ENCODE assay signal across 10 cellular contexts in the genomic region with DNA sequence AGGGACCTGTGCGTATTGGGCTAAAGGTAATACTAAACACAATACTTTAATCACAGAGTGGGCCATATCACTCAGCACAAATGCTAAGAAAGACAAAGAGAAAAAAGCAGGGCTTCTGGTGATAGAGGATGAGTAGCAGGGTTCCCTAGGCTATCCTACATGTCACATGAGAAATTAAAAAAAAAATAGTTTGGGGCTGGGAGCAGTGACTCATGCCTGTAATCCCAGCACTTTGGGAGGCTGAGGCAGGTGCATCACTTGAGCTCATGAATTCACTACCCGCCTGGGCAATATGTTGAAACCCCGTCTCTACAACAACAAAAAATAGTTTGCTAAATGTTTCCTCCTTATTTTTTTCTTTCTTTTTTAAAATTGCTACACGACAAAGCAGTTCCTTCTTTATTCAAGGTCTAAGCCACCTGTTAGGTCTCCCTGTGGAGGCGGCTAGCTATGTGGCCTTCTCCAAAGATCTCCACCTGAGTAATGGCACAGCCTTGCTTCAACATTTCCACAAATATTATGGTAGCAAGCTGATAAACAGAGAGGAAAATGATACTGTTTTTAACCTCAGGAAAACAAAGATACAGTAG. TPM values are rescaled to one million over a fixed set of nuclear protein-coding genes. Genes with fewer than 3 reads are reported as not detected.
DNase-seq lines count a peak whose midpoint lies in the region; ATAC-seq and TF ChIP-seq lines count a peak whose summit lies in the region.
"Had no signal": no experiment of that assay in that cellular context is flagged by ENCODE, and none has a peak within 500 bp of the region (broad histone marks: within the 10 kb centered on the region; RNA-seq: fewer than 3 reads in every experiment).

No MANE protein-coding gene starts in this region.

- intact Hi-C loops in cardiac septum (cut with DNase I) (loop anchor here (10.0 kb wide), 1 partner anchor 297 kb away; a partner anchor contains a TSS), ascending aorta (cut with DNase I) (loop anchor here (5.0 kb wide), 1 partner anchor 249 kb away; a partner anchor contains a TSS), left lung (cut with DNase I) (no loop called here)

- DNase-seq in cardiac muscle cell (ENCODE audit: low read depth in 1 of 2, low spot score in 1 of 2) (no peak), cardiac septum (ENCODE audit: low spot score) (no peak), ascending aorta (ENCODE audit: low spot score in 2 of 2) (no peak), left lung (no peak), upper lobe of left lung (no peak), dermis blood vessel endothelial cell (no peak), NCI-H526 treated with DMSO at 0.1 percent for 48 hours (lab: John Stamatoyannopoulos, UW) (no peak)
- DNase-seq in stimulated activated CD4-positive, alpha-beta T cell treated with anti-CD3 and anti-CD28 coated beads, Interleukin-12 subunit alpha, Interleukin-12 subunit beta, amount 100 ng/mL, for 4 hours, result no peak
- DNase-seq: activated CD4-positive, CD25-positive, alpha-beta regulatory T cell treated with anti-CD3 and anti-CD28 coated beads, Interleukin-2, amount 50 U/mL, for 72 hours; NCI-H1105 had no signal

- TF ChIP-seq CTCF in cardiac muscle cell (IDR thresholded peaks at IDR 0.05; ENCODE audit: low read depth, low read length) (no peak), ascending aorta (IDR thresholded peaks at IDR 0.05) (no peak), left lung (IDR thresholded peaks at IDR 0.05) (no peak), upper lobe of left lung (IDR thresholded peaks at IDR 0.05) (no peak)

- H3K36me3 ChIP-seq in cardiac muscle cell (peaks cover 36% of the 10 kb centered on the region), ascending aorta (peaks cover 40 to 42% of the 10 kb centered on the region in 2 donors), left lung (peaks cover 0 to 47% of the 10 kb centered on the region in 2 donors), upper lobe of left lung (peaks cover 24 to 47% (median 40%) of the 10 kb centered on the region in 4 donors)

- TF ChIP-seq EP300 in upper lobe of left lung (IDR thresholded peaks at IDR 0.05), result no peak

- ATAC-seq in left lung (no peak), upper lobe of left lung (ENCODE audit: low FRiP score in 2 of 2) (no peak)

- TF ChIP-seq POLR2A in upper lobe of left lung (IDR thresholded peaks at IDR 0.05), result no peak

- peak overlapping the region; percentile 57 for H3K4me3 ChIP-seq in cardiac muscle cell
- H3K4me3 ChIP-seq in ascending aorta, result peak overlapping the region; percentile 83 to 85
- peak overlapping the region; percentile 69 to 79 for H3K4me3 ChIP-seq in left lung
- peak overlapping the region in 3 of 4 donors; percentile 58 to 76 (median 72) for H3K4me3 ChIP-seq in upper lobe of left lung

- H3K9me3 ChIP-seq in cardiac muscle cell (ENCODE audit: low read depth), result no peaks in the 10 kb centered on the region
- no peaks in the 10 kb centered on the region for H3K9me3 ChIP-seq in ascending aorta
- H3K9me3 ChIP-seq in left lung, result no peaks in the 10 kb centered on the region
- no peaks in the 10 kb centered on the region for H3K9me3 ChIP-seq in upper lobe of left lung

- WGBS in upper lobe of left lung, 2 donors, result 71 to 81% methylated on average over 5 of the region's 5 CpGs

- H3K4me1 ChIP-seq in cardiac muscle cell (ENCODE audit: low read depth) (peaks cover 6% of the 10 kb centered on the region), ascending aorta (peaks cover 6 to 10% of the 10 kb centered on the region in 2 donors), left lung (peaks cover 12 to 52% of the 10 kb centered on the region in 2 donors), upper lobe of left lung (peaks cover 12 to 28% (median 23%) of the 10 kb centered on the region in 4 donors)

- H3K27me3 ChIP-seq in cardiac muscle cell, result no peaks in the 10 kb centered on the region
- no peaks in the 10 kb centered on the region for H3K27me3 ChIP-seq in ascending aorta
- H3K27me3 ChIP-seq in left lung, result no peaks in the 10 kb centered on the region
- no peaks in the 10 kb centered on the region for H3K27me3 ChIP-seq in upper lobe of left lung

- H3K27ac ChIP-seq in cardiac muscle cell, result no peak overlapping the region
- peak overlapping the region; percentile 88 to 97 for H3K27ac ChIP-seq in ascending aorta
- peak overlapping the region; percentile 97 for H3K27ac ChIP-seq in left lung
- peak overlapping the region; percentile 96 to 100 (median 97) for H3K27ac ChIP-seq in upper lobe of left lung

RNA-seq across cellular contexts. Expression of a gene that starts 1.5 kb away (rescaled TPM):
- total RNA-seq in cardiac muscle cell, result 65.9 and 158 TPM in 2 replicates
- 62.2 and 82.2 TPM in 2 replicates for polyA plus RNA-seq in cardiac muscle cell
- 141 TPM for total RNA-seq in cardiac septum
- 138 TPM for total RNA-seq in ascending aorta
- 100 to 1,000 TPM; 181 to 199 TPM for total RNA-seq in left lung
- 100 to 1,000 TPM; 141 to 271 (median 212) TPM for total RNA-seq in upper lobe of left lung
- total RNA-seq in dermis blood vessel endothelial cell, result 200 and 229 TPM in 2 replicates

RNA-seq across cellular contexts. Expression of a gene that starts 48.5 kb away (rescaled TPM):
- total RNA-seq in cardiac muscle cell (96.5 and 101 TPM in 2 replicates), cardiac septum (145 TPM), ascending aorta (394 TPM), left lung (100 to 1,000 TPM; 266 to 280 TPM), upper lobe of left lung (100 to 1,000 TPM; 188 to 580 (median 425) TPM), dermis blood vessel endothelial cell (223 and 316 TPM in 2 replicates)
- polyA plus RNA-seq in cardiac muscle cell, result 61.2 and 65.2 TPM in 2 replicates

Comparison
In these comparisons a context has a peak if more than half of its experiments do, and no peak if none do; other contexts are left out.
1. intact Hi-C loops: an anchor here in cardiac septum (10.0 kb wide) and ascending aorta (5.0 kb wide); none called in left lung.